Comparison of ENCODE assay signal across 8 cellular contexts in genomic region chr9:122346478-122347347, GRCh38. TPM values are rescaled to one million over a fixed set of nuclear protein-coding genes. Genes with fewer than 3 reads are reported as not detected.
DNase-seq lines count a peak whose midpoint lies in the region; ATAC-seq and TF ChIP-seq lines count a peak whose summit lies in the region.

No MANE protein-coding gene starts in this region.

- H3K4me3 Mint-ChIP-seq in activated T-helper 2 cell treated with anti-CD3 and anti-CD28 coated beads, Interferon-gamma antibody, Interleukin-2, Interleukin-4, amounts not matched to agents 10 μg/mL and 5 μg/mL and 100 μg/mL, durations not matched to agents 14 hours and 24 hours and 36 hours (ENCODE audit: low read depth): peak overlapping the region; percentile 80

- H3K9me3 Mint-ChIP-seq in activated T-helper 2 cell treated with anti-CD3 and anti-CD28 coated beads, Interferon-gamma antibody, Interleukin-2, Interleukin-4, amounts not matched to agents 10 μg/mL and 5 μg/mL and 100 μg/mL, durations not matched to agents 14 hours and 24 hours and 36 hours: no peaks in the 10 kb centered on the region

- intact Hi-C loops in activated T-helper 2 cell treated with anti-CD3 and anti-CD28 coated beads, Interferon-gamma antibody, Interleukin-2, Interleukin-4, amounts not matched to agents 10 μg/mL and 5 μg/mL and 100 μg/mL, durations not matched to agents 14 hours and 24 hours and 36 hours (cut with micrococcal nuclease): no loop called here
- intact Hi-C loops in heart left ventricle (cut with DNase I) (loop anchor here in 6 of 10 donors (2.0 to 10.0 kb wide), 7 partner anchors 79 to 802 kb away; partner anchors contain the start of genes MRRF (in 5 of the 6), RBM18 (in 5 of the 6) and LHX6 (in 1 of the 6)), posterior vena cava (cut with DNase I) (loop anchor here in 1 of 2 donors (1.0 kb wide), 1 partner anchor 221 kb away; no protein-coding TSS in a partner anchor)

- DNase-seq in AG08395 (ENCODE audit: low spot score) (peak; percentile 41), HCEC 1CT (peak; percentile 38), heart left ventricle (peak; percentile 71 to 82 (median 73)), posterior vena cava (ENCODE audit: low spot score) (peak; percentile 89), occipital lobe (lab: John Stamatoyannopoulos, UW) (no peak)
- no peak for DNase-seq in activated T-helper 2 cell treated with anti-CD3 and anti-CD28 coated beads, Interferon-gamma antibody, Interleukin-2, Interleukin-4, amounts not matched to agents 10 μg/mL and 5 μg/mL and 100 μg/mL, durations not matched to agents 14 hours and 24 hours and 36 hours (ENCODE audit: low spot score)
- DNase-seq in activated CD4-positive, alpha-beta T cell treated with anti-CD3 and anti-CD28 coated beads for 1 hour: no peak

- peaks cover 43% of the 10 kb centered on the region for H3K27me3 Mint-ChIP-seq in activated T-helper 2 cell treated with anti-CD3 and anti-CD28 coated beads, Interferon-gamma antibody, Interleukin-2, Interleukin-4, amounts not matched to agents 10 μg/mL and 5 μg/mL and 100 μg/mL, durations not matched to agents 14 hours and 24 hours and 36 hours (ENCODE audit: low read depth)

- H3K27me3 ChIP-seq in heart left ventricle: peaks cover 0 to 5% (median 0%) of the 10 kb centered on the region in 9 donors

- peak overlapping the region; percentile 56 for H3K27ac Mint-ChIP-seq in activated T-helper 2 cell treated with anti-CD3 and anti-CD28 coated beads, Interferon-gamma antibody, Interleukin-2, Interleukin-4, amounts not matched to agents 10 μg/mL and 5 μg/mL and 100 μg/mL, durations not matched to agents 14 hours and 24 hours and 36 hours

- no peak for TF ChIP-seq POLR2A in heart left ventricle (IDR thresholded peaks at IDR 0.05)

- H3K36me3 ChIP-seq in heart left ventricle: no peaks in the 10 kb centered on the region

- peak in 3 of 4 donors; percentile 78 to 82 (median 78) for ATAC-seq in heart left ventricle
- ATAC-seq in GM21528 (IDR thresholded peaks at IDR 0.05; ENCODE audit: low FRiP score, unreplicated experiment): no peak

- peak overlapping the region; percentile 24 to 64 (median 56) for H3K4me3 ChIP-seq in heart left ventricle

- TF ChIP-seq CTCF in heart left ventricle (IDR thresholded peaks at IDR 0.05): peak in 1 of 12 donors; percentile 4

- no peaks in the 10 kb centered on the region for H3K36me3 Mint-ChIP-seq in activated T-helper 2 cell treated with anti-CD3 and anti-CD28 coated beads, Interferon-gamma antibody, Interleukin-2, Interleukin-4, amounts not matched to agents 10 μg/mL and 5 μg/mL and 100 μg/mL, durations not matched to agents 14 hours and 24 hours and 36 hours (ENCODE audit: low read depth)

- no peaks in the 10 kb centered on the region for H3K9me3 ChIP-seq in heart left ventricle

- H3K4me1 Mint-ChIP-seq in activated T-helper 2 cell treated with anti-CD3 and anti-CD28 coated beads, Interferon-gamma antibody, Interleukin-2, Interleukin-4, amounts not matched to agents 10 μg/mL and 5 μg/mL and 100 μg/mL, durations not matched to agents 14 hours and 24 hours and 36 hours (ENCODE audit: low read depth): peaks cover 17% of the 10 kb centered on the region

- peaks cover 0 to 23% (median 17%) of the 10 kb centered on the region in 12 donors for H3K4me1 ChIP-seq in heart left ventricle

- H3K27ac ChIP-seq in heart left ventricle: peak overlapping the region; percentile 25 to 87 (median 77)

- 3 to 7% (median 3%) methylated on average over 42 to 90 of the region's 90 CpGs for WGBS in heart left ventricle, 4 donors

RNA-seq across cellular contexts. Expression of gene PTGS1, which starts 24.1 kb away (rescaled TPM):
- total RNA-seq in activated T-helper 2 cell treated with anti-CD3 and anti-CD28 coated beads, Interferon-gamma antibody, Interleukin-2, Interleukin-4, amounts not matched to agents 10 μg/mL and 5 μg/mL and 100 μg/mL, durations not matched to agents 14 hours and 24 hours and 36 hours: 0.55 and 0.71 TPM in 2 replicates
- total RNA-seq in heart left ventricle (10 to 100 TPM in 2 of 9 donors, 1 to 10 TPM in 7; 2.0 to 24.7 (median 6.3) TPM), posterior vena cava (10 to 100 TPM; 20.8 to 30.2 TPM), occipital lobe (0.47 TPM)
- polyA plus RNA-seq in heart left ventricle: 1 to 10 TPM in 1 of 2 donors, under 1 TPM in 1; 0.91 to 6.9 TPM

Comparison
In these comparisons a context has a peak if more than half of its experiments do, and no peak if none do; other contexts are left out.
1. DNase-seq: peak in AG08395 (single experiment), HCEC 1CT (single experiment), heart left ventricle (5 of 5) and posterior vena cava (single experiment); none in activated T-helper 2 cell treated with anti-CD3 and anti-CD28 coated beads, Interferon-gamma antibody, Interleukin-2, Interleukin-4, amounts not matched to agents 10 μg/mL and 5 μg/mL and 100 μg/mL, durations not matched to agents 14 hours and 24 hours and 36 hours (single experiment), occipital lobe (single experiment) and activated CD4-positive, alpha-beta T cell treated with anti-CD3 and anti-CD28 coated beads for 1 hour (single experiment).